ENCODE assay signal across 9 cellular contexts in genomic region chr1:167669209-167670139, GRCh38. TPM values are rescaled to one million over a fixed set of nuclear protein-coding genes. Genes with fewer than 3 reads are reported as not detected.
DNase-seq lines count a peak whose midpoint lies in the region; ATAC-seq and TF ChIP-seq lines count a peak whose summit lies in the region.
"Had no signal": no experiment of that assay in that cellular context is flagged by ENCODE, and none has a peak within 500 bp of the region (broad histone marks: within the 10 kb centered on the region; RNA-seq: fewer than 3 reads in every experiment).

No MANE protein-coding gene starts in this region.

- H3K27ac ChIP-seq in HEK293 (ENCODE audit: extremely low read depth, low read depth, low read length) (no peak overlapping the region), suprapubic skin (no peak overlapping the region)

- TF ChIP-seq EP300 in suprapubic skin (IDR thresholded peaks at IDR 0.05) = no peak

- peak; percentile 32 for DNase-seq in NCI-H510A treated with DMSO at 0.1 percent for 48 hours (lab: John Stamatoyannopoulos, UW)
- DNase-seq in naive thymus-derived CD8-positive, alpha-beta T cell = no peak
- DNase-seq in suprapubic skin (ENCODE audit: low spot score in 2 of 2) = no peak
- no peak for DNase-seq in NCI-H2029 (lab: John Stamatoyannopoulos, UW)
- DNase-seq: activated CD4-positive, alpha-beta T cell treated with anti-CD3 and anti-CD28 coated beads, Interleukin-2, amount 10 ng/mL, durations not matched to agents 24 days and 14 days; NCI-H1417 treated with DMSO at 0.1 percent for 48 hours had no signal

- H3K36me3 Mint-ChIP-seq in naive thymus-derived CD8-positive, alpha-beta T cell = peaks cover 0 to 97% (median 13%) of the 10 kb centered on the region in 3 donors

- H3K4me1 ChIP-seq in HEK293 (ENCODE audit: control insufficient read depth, insufficient read depth, low read length) (no peaks in the 10 kb centered on the region), suprapubic skin (peaks cover 12% of the 10 kb centered on the region)

- H3K4me3 Mint-ChIP-seq in naive thymus-derived CD8-positive, alpha-beta T cell = peak overlapping the region in 4 of 10 donors; percentile 11 to 28 (median 27)
- H3K4me3 Mint-ChIP-seq: activated CD4-positive, alpha-beta T cell treated with anti-CD3 and anti-CD28 coated beads, Interleukin-2, amount 10 ng/mL, durations not matched to agents 24 days and 14 days had no signal

- no peaks in the 10 kb centered on the region for H3K9me3 Mint-ChIP-seq in naive thymus-derived CD8-positive, alpha-beta T cell
- H3K9me3 Mint-ChIP-seq: activated CD4-positive, alpha-beta T cell treated with anti-CD3 and anti-CD28 coated beads, Interleukin-2, amount 10 ng/mL, durations not matched to agents 24 days and 14 days had no signal

- CTCF ChIA-PET in HEK293 (lab: Yijun Ruan, JAX) = interaction anchor here (0.6 to 1.8 kb wide), 3 partner anchors 18 to 536 kb away, joined by 3 to 6 read pairs (median 4); no protein-coding TSS in a partner anchor

- no peaks in the 10 kb centered on the region for H3K36me3 ChIP-seq in HEK293 (ENCODE audit: control insufficient read depth in 2 of 2, insufficient read depth in 1 of 2, low read length in 2 of 2)
- H3K36me3 ChIP-seq in suprapubic skin = no peaks in the 10 kb centered on the region

- H3K9me3 ChIP-seq in HEK293 (ENCODE audit: control insufficient read depth, insufficient read depth, low read depth, low read length) (no peaks in the 10 kb centered on the region), suprapubic skin (no peaks in the 10 kb centered on the region)

- H3K27me3 ChIP-seq in suprapubic skin = no peaks in the 10 kb centered on the region

- peaks cover 55 to 97% (median 97%) of the 10 kb centered on the region in 4 donors for H3K4me1 Mint-ChIP-seq in naive thymus-derived CD8-positive, alpha-beta T cell

- peak overlapping the region; percentile 44 to 92 (median 67) for H3K27ac Mint-ChIP-seq in naive thymus-derived CD8-positive, alpha-beta T cell

- 66% methylated on average over 2 of the region's 6 CpGs for WGBS in suprapubic skin

- no peak overlapping the region for H3K4me3 ChIP-seq in HEK293 (ENCODE audit: low read depth, low read length)
- H3K4me3 ChIP-seq in suprapubic skin = no peak overlapping the region

- no peak for TF ChIP-seq POLR2A in suprapubic skin (IDR thresholded peaks at IDR 0.05)

- POLR2A ChIA-PET in HEK293 (lab: Yijun Ruan, JAX) = interaction anchor here (0.7 kb wide), 1 partner anchor 653 kb away, joined by 6 read pairs; no protein-coding TSS in a partner anchor
- POLR2A ChIA-PET in naive thymus-derived CD8-positive, alpha-beta T cell (lab: Charles Lee) = interaction anchor here (0.7 to 0.9 kb wide), 2 partner anchors 18 to 69 kb away, joined by 3 to 5 read pairs; no protein-coding TSS in a partner anchor

- peak; percentile 42 for ATAC-seq in GM18870 (IDR thresholded peaks at IDR 0.05; ENCODE audit: unreplicated experiment)
- ATAC-seq in naive thymus-derived CD8-positive, alpha-beta T cell = no peak
- no peak for ATAC-seq in HG02973 (IDR thresholded peaks at IDR 0.05; ENCODE audit: unreplicated experiment)

- H3K27me3 Mint-ChIP-seq in naive thymus-derived CD8-positive, alpha-beta T cell = no peaks in the 10 kb centered on the region
- H3K27me3 Mint-ChIP-seq: activated CD4-positive, alpha-beta T cell treated with anti-CD3 and anti-CD28 coated beads, Interleukin-2, amount 10 ng/mL, durations not matched to agents 24 days and 14 days had no signal

- TF ChIP-seq CTCF in HEK293 (tag by site-specific recombination; IDR thresholded peaks at IDR 0.05) = no peak
- no peak for TF ChIP-seq CTCF in suprapubic skin (IDR thresholded peaks at IDR 0.05)

TF ChIP-seq in HEK293, 187 proteins besides CTCF, POLR2A, EP300 and RAD21:
- TF ChIP-seq ZNF621 (tag by site-specific recombination; IDR thresholded peaks at IDR 0.05) (no peak), GLIS1 (tag by site-specific recombination; IDR thresholded peaks at IDR 0.05) (peak; percentile 87)

RNA-seq across cellular contexts. Expression of gene RCSD1, which starts 39.4 kb away (rescaled TPM):
- total RNA-seq in naive thymus-derived CD8-positive, alpha-beta T cell = 100 to 1,000 TPM; 149 to 156 TPM
- 100 to 1,000 TPM; 121 to 132 (median 124) TPM for polyA plus RNA-seq in naive thymus-derived CD8-positive, alpha-beta T cell
- 1 to 10 TPM in 3 of 4 donors, under 1 TPM in 1; 0.34 to 3.5 (median 2.0) TPM for total RNA-seq in suprapubic skin

RNA-seq across cellular contexts. Expression of gene MPZL1, which starts 52.3 kb away (rescaled TPM):
- total RNA-seq in naive thymus-derived CD8-positive, alpha-beta T cell = 1 to 10 TPM; 6.9 to 8.3 TPM
- 1 to 10 TPM; 7.9 to 8.9 (median 8.2) TPM for polyA plus RNA-seq in naive thymus-derived CD8-positive, alpha-beta T cell
- total RNA-seq in suprapubic skin = 10 to 100 TPM; 37.1 to 52.3 (median 39.9) TPM

Comparison
In these comparisons a context has a peak if more than half of its experiments do, and no peak if none do; other contexts are left out.
1. RNA of gene RCSD1, which starts 39.4 kb away (total RNA-seq): 149 to 156 TPM in naive thymus-derived CD8-positive, alpha-beta T cell; 0.34 to 3.5 TPM in suprapubic skin; every median in the first group is over 10 times any median in the second.
2. RNA of gene MPZL1, which starts 52.3 kb away (total RNA-seq): 37.1 to 52.3 TPM in suprapubic skin; 6.9 to 8.3 TPM in naive thymus-derived CD8-positive, alpha-beta T cell; every median in the first group is over 4 times any median in the second.